26 cellular contexts compared by ENCODE assay signal in genomic region chr12:25840678-25841077, GRCh38.
DNase-seq lines count a peak whose midpoint lies in the region; ATAC-seq, FAIRE-seq and TF ChIP-seq lines count a peak whose summit lies in the region.
"Had no signal": no experiment of that assay in that cellular context is flagged by ENCODE, and none has a peak within 500 bp of the region (broad histone marks: within the 10 kb centered on the region; RNA-seq: fewer than 3 reads in every experiment).

No MANE protein-coding gene starts in this region.

- in situ Hi-C loops in astrocyte of the cerebellum (cut with HindIII; ENCODE audit: low sequenced_read_pairs) = no loop called here

- no peak for TF ChIP-seq POLR2A in heart left ventricle (IDR thresholded peaks at IDR 0.05)

- intact Hi-C loops in heart left ventricle (cut with DNase I) = no loop called here

- DNase-seq in heart left ventricle (peak in 1 of 5 donors; percentile 10), right atrium auricular region (ENCODE audit: low spot score) (no peak), astrocyte of the cerebellum (ENCODE audit: low read depth) (peak; percentile 9), fibroblast of pulmonary artery (ENCODE audit: low read depth) (peak; percentile 25), smooth muscle cell of the brain vasculature (ENCODE audit: low read depth, low spot score) (peak; percentile 67), foreskin melanocyte (no peak), urothelium cell line (ENCODE audit: low spot score) (no peak), putamen (ENCODE audit: low spot score) (no peak)
- DNase-seq: 8988T; activated CD4-positive, alpha-beta T cell treated with anti-CD3 and anti-CD28 coated beads, Interleukin-2, amount 50 U/mL, for 48 hours; activated naive CD4-positive, alpha-beta T cell; activated T-cell treated with anti-CD3 and anti-CD28 coated beads for 4 hours; C1 segment of cervical spinal cord; islet precursor cell; mammary epithelial cell; naive B cell; NCI-H187 treated with DMSO at 0.1 percent for 48 hours; pancreas; stimulated activated CD4-positive, alpha-beta T cell treated with anti-CD3 and anti-CD28 coated beads, Interleukin-2, amount 100 ng/mL, for 48 hours; stomach; T-helper 2 cell had no signal

- H3K36me3 ChIP-seq in heart left ventricle (no peaks in the 10 kb centered on the region), right atrium auricular region (no peaks in the 10 kb centered on the region)
- H3K36me3 ChIP-seq: ascending aorta, pancreas, stomach had no signal

- FAIRE-seq in urothelium cell line (lab: Jason Lieb, UNC) = no peak
- FAIRE-seq: GM12878, pancreas had no signal

- peak; percentile 51 to 83 (median 71) for ATAC-seq in heart left ventricle
- ATAC-seq: GM12878, HCT116, Panc1, pancreas had no signal

- peaks cover 0 to 6% (median 0%) of the 10 kb centered on the region in 12 donors for H3K4me1 ChIP-seq in heart left ventricle
- H3K4me1 ChIP-seq in right atrium auricular region = no peaks in the 10 kb centered on the region
- H3K4me1 ChIP-seq: ascending aorta, pancreas, stomach had no signal

- no peaks in the 10 kb centered on the region for H3K27me3 ChIP-seq in heart left ventricle
- H3K27me3 ChIP-seq in right atrium auricular region = no peaks in the 10 kb centered on the region
- H3K27me3 ChIP-seq: ascending aorta, pancreas, stomach had no signal

- H3K27ac ChIP-seq in heart left ventricle (no peak overlapping the region), right atrium auricular region (no peak overlapping the region)
- H3K27ac ChIP-seq: epithelial cell of prostate, pancreas, stomach had no signal

- 72 to 85% (median 79%) methylated on average over 6 of the region's 6 CpGs for WGBS in heart left ventricle, 4 donors

- H3K9me3 ChIP-seq in heart left ventricle (peaks cover 0 to 5% (median 0%) of the 10 kb centered on the region in 12 donors), right atrium auricular region (no peaks in the 10 kb centered on the region)
- H3K9me3 ChIP-seq: ascending aorta, pancreas, stomach had no signal

- no peak overlapping the region for H3K4me3 ChIP-seq in heart left ventricle
- no peak overlapping the region for H3K4me3 ChIP-seq in right atrium auricular region
- no peak overlapping the region for H3K4me3 ChIP-seq in astrocyte of the cerebellum (ENCODE audit: low read depth, low read length)
- H3K4me3 ChIP-seq in fibroblast of pulmonary artery (replicated peaks; ENCODE audit: low read depth, low read length) = no peak overlapping the region
- H3K4me3 ChIP-seq: ascending aorta, GM12878, pancreas, stomach had no signal

- TF ChIP-seq CTCF in heart left ventricle (IDR thresholded peaks at IDR 0.05) (no peak), right atrium auricular region (IDR thresholded peaks at IDR 0.05) (no peak), astrocyte of the cerebellum (IDR thresholded peaks at IDR 0.05; ENCODE audit: low read depth, low read length, missing control alignments) (no peak), fibroblast of pulmonary artery (IDR thresholded peaks at IDR 0.05; ENCODE audit: low read length, missing control alignments) (no peak)

Comparison
In these comparisons a context has a peak if more than half of its experiments do, and no peak if none do; other contexts are left out.
1. DNase-seq: peak in astrocyte of the cerebellum (single experiment), fibroblast of pulmonary artery (single experiment) and smooth muscle cell of the brain vasculature (single experiment); none in right atrium auricular region (single experiment), foreskin melanocyte (single experiment), urothelium cell line (single experiment) and putamen (single experiment).